In the genomic region with DNA sequence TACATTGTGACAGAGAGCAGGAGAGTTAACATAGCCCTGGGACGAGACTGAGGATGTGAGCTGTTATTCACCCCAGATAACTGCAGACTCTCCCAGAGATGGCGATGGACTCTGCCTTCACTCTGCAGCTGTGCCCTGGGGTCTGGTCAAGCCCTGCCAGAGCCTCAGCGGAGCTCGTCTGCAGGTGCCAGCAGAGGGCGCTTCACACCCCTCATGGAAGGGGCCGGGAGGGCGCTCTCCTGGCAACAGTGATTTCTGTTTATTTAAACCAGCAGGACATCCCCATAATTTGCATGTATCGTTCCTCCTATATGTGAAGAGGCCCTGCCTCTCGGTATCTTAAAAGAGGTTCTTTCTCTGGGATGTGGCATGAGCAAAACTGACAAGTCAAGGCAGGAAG, we compare ENCODE assay signal across 7 cellular contexts.
DNase-seq lines count a peak whose midpoint lies in the region; ATAC-seq, FAIRE-seq and TF ChIP-seq lines count a peak whose summit lies in the region.
"Not testable (repeated sequence)": the region's sequence is repeated elsewhere in the genome, so short reads cannot be mapped to it uniquely, and the experiment has no call there.

No MANE protein-coding gene starts in this region.

- not testable (repeated sequence) for H3K9me3 ChIP-seq in WERI-Rb-1 (ENCODE audit: severe bottlenecking); left lung

- FAIRE-seq in H54 (lab: Jason Lieb, UNC), result peak; percentile 84

- TF ChIP-seq CTCF in GM13977 (IDR thresholded peaks at IDR 0.05; ENCODE audit: extremely low read depth, insufficient read depth, missing control alignments), result peak; percentile 30
- peak; percentile 5; the same call in 1 of the 2 replicates for TF ChIP-seq CTCF in WERI-Rb-1 (IDR thresholded peaks at IDR 0.05; ENCODE audit: low read depth, low read length)
- TF ChIP-seq CTCF in left lung (IDR thresholded peaks at IDR 0.05), result not testable (repeated sequence)

- not testable (repeated sequence) for H3K27me3 ChIP-seq in WERI-Rb-1 (ENCODE audit: insufficient read depth, low read depth, severe bottlenecking); left lung

- not testable (repeated sequence) for H3K36me3 ChIP-seq in WERI-Rb-1, left lung

- H3K27ac ChIP-seq in WERI-Rb-1, left lung: not testable (repeated sequence)

- TF ChIP-seq POLR2A in H54 (IDR thresholded peaks at IDR 0.05; ENCODE audit: low read depth, low read length), result not testable (repeated sequence)

- intact Hi-C loops in left lung (cut with DNase I), result not testable (repeated sequence)

- in situ Hi-C loops in GM13977 (cut with MboI; ENCODE audit: low pct_unique_long_range_greater_than_20kb, low sequenced_read_pairs, unreplicated experiment), result not testable (repeated sequence)

- H3K4me3 ChIP-seq in WERI-Rb-1 (ENCODE audit: low read depth, low read length); left lung: not testable (repeated sequence)

- not testable (repeated sequence) for H3K4me1 ChIP-seq in left lung

- ATAC-seq in GM19397 (IDR thresholded peaks at IDR 0.05; ENCODE audit: unreplicated experiment) (peak; percentile 79), HG02970 (IDR thresholded peaks at IDR 0.05; ENCODE audit: low FRiP score, unreplicated experiment) (peak; percentile 80), HG03558 (IDR thresholded peaks at IDR 0.05; ENCODE audit: extremely low read depth, unreplicated experiment) (peak; percentile 72), left lung (peak; percentile 69)

- DNase-seq in GM13977 (ENCODE audit: low spot score); H54 (ENCODE audit: insufficient read length, low spot score); WERI-Rb-1; left lung: not testable (repeated sequence)
